Comparison of ENCODE assay signal across 8 cellular contexts in the genomic region with DNA sequence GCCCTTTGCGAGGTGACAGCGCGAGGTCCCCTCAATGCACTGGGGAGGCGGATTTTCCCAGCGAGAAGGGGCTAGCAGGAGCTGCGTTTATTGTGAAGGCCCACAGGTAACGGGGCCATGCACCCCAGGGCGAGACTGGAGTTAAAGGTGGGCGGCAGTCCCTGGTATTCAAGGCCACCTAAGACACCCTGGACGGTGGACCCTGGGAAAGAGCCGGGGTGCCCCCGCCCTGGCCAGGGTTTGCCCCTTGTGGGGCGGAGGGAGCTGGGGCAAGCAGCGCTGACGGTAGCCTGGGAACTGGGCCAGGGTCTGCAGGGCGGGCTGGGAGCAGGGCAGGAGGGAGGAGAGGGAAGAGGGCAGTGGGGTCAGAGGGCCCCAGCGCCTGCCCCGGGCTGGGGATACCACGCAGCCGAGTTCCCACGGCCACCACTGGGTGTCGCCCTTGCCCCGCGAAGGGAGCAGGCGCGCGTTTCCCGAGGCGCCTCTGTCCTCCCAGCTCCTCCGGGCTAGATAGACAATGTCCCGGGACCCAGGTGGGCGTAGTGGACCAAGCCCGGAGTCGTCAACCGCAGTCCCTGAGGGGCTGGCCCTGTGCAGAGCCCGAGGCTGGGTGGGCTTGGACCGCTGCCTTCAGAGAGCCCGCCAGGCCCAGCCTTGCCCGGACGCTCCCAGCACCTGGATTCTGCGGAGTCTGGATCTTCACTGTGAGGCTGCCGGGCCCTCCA.
DNase-seq lines count a peak whose midpoint lies in the region; ATAC-seq and TF ChIP-seq lines count a peak whose summit lies in the region.

No MANE protein-coding gene starts in this region.

- WGBS in heart right ventricle, 2 donors: 37 to 39% methylated on average over 42 of the region's 42 CpGs

- TF ChIP-seq CTCF in BE2C (IDR thresholded peaks at IDR 0.05; ENCODE audit: low read depth, low read length) (peak; percentile 68), heart right ventricle (IDR thresholded peaks at IDR 0.05) (peak; percentile 89 to 100 (median 95)), retinal pigment epithelial cell (conservative IDR thresholded peaks at IDR 0.05; ENCODE audit: low read depth, low read length) (peak; percentile 85)

- H3K36me3 ChIP-seq in BE2C (no peaks in the 10 kb centered on the region), heart right ventricle (no peaks in the 10 kb centered on the region)

- in situ Hi-C loops in SK-MEL-5 (cut with HindIII; ENCODE audit: low pct_unique_long_range_greater_than_20kb, low sequenced_read_pairs): no loop called here

- H3K4me3 ChIP-seq in BE2C (ENCODE audit: low read depth, low read length) (no peak overlapping the region), heart right ventricle (peak overlapping the region in 2 of 10 donors; percentile 8 to 21), retinal pigment epithelial cell (ENCODE audit: low read length) (no peak overlapping the region)

- H3K4me1 ChIP-seq in BE2C (no peaks in the 10 kb centered on the region), heart right ventricle (peaks cover 0 to 11% (median 4%) of the 10 kb centered on the region in 9 donors)

- H3K27me3 ChIP-seq in BE2C: no peaks in the 10 kb centered on the region
- H3K27me3 ChIP-seq in heart right ventricle: no peaks in the 10 kb centered on the region

- H3K9me3 ChIP-seq in BE2C: no peaks in the 10 kb centered on the region
- H3K9me3 ChIP-seq in heart right ventricle: no peaks in the 10 kb centered on the region

- intact Hi-C loops in heart right ventricle (cut with DNase I): loop anchor here in 7 of 10 donors (1.0 to 5.0 kb wide), 5 partner anchors 272 to 427 kb away; no protein-coding TSS in a partner anchor

- peak; percentile 82 for ATAC-seq in HG03342 (IDR thresholded peaks at IDR 0.05; ENCODE audit: unreplicated experiment)
- ATAC-seq in heart right ventricle: peak; percentile 89 to 96 (median 94)

- no peak overlapping the region for H3K27ac ChIP-seq in heart right ventricle

- peak; percentile 63 for DNase-seq in BE2C
- DNase-seq in GM19240 (ENCODE audit: insufficient read length, low spot score): peak; percentile 65
- peak; percentile 54 for DNase-seq in SK-MEL-5 (ENCODE audit: low read depth, low spot score)
- DNase-seq in activated naive CD4-positive, alpha-beta T cell treated with anti-CD3 and anti-CD28 coated beads, Interleukin-2, amount 50 U/mL, for 16 hours: peak; percentile 72
- DNase-seq in heart right ventricle: peak; percentile 48 to 76
- DNase-seq in retinal pigment epithelial cell (ENCODE audit: low read depth): no peak
- DNase-seq in NCI-H774 (lab: John Stamatoyannopoulos, UW): no peak

Comparison
In these comparisons a context has a peak if more than half of its experiments do, and no peak if none do; other contexts are left out.
1. DNase-seq: peak in BE2C (single experiment), GM19240 (single experiment), SK-MEL-5 (single experiment), activated naive CD4-positive, alpha-beta T cell treated with anti-CD3 and anti-CD28 coated beads, Interleukin-2, amount 50 U/mL, for 16 hours (single experiment) and heart right ventricle (2 of 2); none in retinal pigment epithelial cell (single experiment) and NCI-H774 (single experiment).
2. Peak in every context shown above with its lines, with median percentiles within 50 percentile points of each other: CTCF ChIP-seq.